Comparison of ENCODE assay signal across 8 cellular contexts in the genomic region with DNA sequence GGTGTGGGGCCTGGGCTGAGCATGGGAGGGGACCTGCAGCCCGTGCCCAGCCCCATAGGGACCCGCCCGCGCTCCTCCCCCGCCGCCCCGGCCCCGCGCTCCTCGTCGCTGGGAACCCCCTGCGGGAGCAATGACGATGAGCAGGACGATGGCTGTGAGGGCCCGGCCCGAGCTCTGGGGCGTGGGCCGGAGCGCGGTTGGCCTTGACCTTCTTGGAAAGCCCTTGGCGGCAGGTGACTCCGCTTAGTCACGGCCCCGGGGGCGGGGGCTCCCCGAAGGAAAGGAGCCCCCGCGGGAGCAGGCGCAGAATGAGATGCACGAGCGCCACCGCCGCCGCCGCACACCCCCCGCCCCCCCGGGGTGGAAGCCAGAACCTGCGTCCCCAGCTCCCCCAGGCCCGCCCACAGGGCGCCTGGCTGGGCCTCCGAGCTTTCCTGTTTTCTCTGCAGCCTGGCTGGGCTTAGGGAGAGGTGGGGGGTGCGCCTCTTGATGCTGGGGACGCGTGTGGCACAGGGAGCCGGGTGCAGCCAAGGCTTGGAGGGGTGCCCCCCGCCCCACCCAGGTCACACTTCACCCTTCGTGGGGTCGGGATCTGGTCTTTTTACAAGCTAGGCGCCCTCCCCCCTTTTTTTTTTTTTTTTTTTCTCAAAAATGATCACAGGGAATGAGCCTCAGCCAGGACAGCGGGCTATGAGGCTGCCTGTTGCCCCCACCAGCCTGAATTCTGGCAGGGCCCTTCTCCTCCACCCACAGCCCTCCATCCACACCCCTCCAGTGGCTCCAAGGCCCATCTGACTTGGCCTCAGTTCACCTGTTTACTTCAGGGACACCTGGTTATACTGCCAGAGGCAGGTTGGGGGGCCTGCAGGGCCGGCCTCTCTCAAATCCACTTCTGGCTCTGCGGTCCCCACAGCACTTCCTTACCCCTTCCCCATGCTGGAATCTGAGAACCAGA. TPM values are rescaled to one million over a fixed set of nuclear protein-coding genes. Genes with fewer than 3 reads are reported as not detected.
A peak's percentile ranks its signal among the peaks of the same experiment; 100 is the strongest.
DNase-seq lines count a peak whose midpoint lies in the region; ATAC-seq and TF ChIP-seq lines count a peak whose summit lies in the region.

No MANE protein-coding gene starts in this region.

- peak; percentile 91 for DNase-seq in GM13976 (ENCODE audit: low spot score)
- peak; percentile 91 for DNase-seq in NAMALWA (ENCODE audit: low spot score)
- DNase-seq in mammary epithelial cell = peak; percentile 87
- DNase-seq in islet precursor cell = peak; percentile 79
- peak; percentile 96 to 98 for DNase-seq in stimulated activated CD4-positive, alpha-beta T cell treated with anti-CD3 and anti-CD28 coated beads, Interleukin-15, amount 100 ng/mL, for 48 hours (ENCODE audit: low read depth in 2 of 2)
- no peak for DNase-seq in NCI-H187 treated with DMSO at 0.1 percent for 48 hours (lab: John Stamatoyannopoulos, UW)

- no peaks in the 10 kb centered on the region for H3K36me3 ChIP-seq in mammary epithelial cell (ENCODE audit: insufficient read depth, low read length)

- no peaks in the 10 kb centered on the region for H3K9me3 ChIP-seq in mammary epithelial cell (replicated peaks; ENCODE audit: insufficient read depth, low read length)

- no peaks in the 10 kb centered on the region for H4K20me1 ChIP-seq in mammary epithelial cell (ENCODE audit: insufficient read depth, low read length)

- WGBS in mammary epithelial cell (ENCODE audit: low coverage, missing lambda C conversion rate) = 13% methylated on average over 2 of the region's 52 CpGs

- no peaks in the 10 kb centered on the region for H3K27me3 ChIP-seq in mammary epithelial cell (ENCODE audit: insufficient read depth, low read length)

- intact Hi-C loops in mammary epithelial cell (cut with micrococcal nuclease) = no loop called here

- H2AFZ ChIP-seq in mammary epithelial cell (ENCODE audit: low read depth, low read length) = peak overlapping the region; percentile 39

- no peak overlapping the region for H3K27ac ChIP-seq in mammary epithelial cell (ENCODE audit: insufficient read depth, low read depth, low read length)

- peaks cover 18% of the 10 kb centered on the region for H3K4me1 ChIP-seq in mammary epithelial cell (ENCODE audit: insufficient read depth, low read length)

- H3K4me3 ChIP-seq in WI38 (ENCODE audit: low read depth, low read length) = 0 out of 2 replicates have a peak overlapping the region, but pooled peaks have one; percentile 27
- H3K4me3 ChIP-seq in mammary epithelial cell (replicated peaks in 1 of 3; ENCODE audit: insufficient read depth in 1 of 3, low read depth in 2 of 3, low read length in 3 of 3) = peak overlapping the region in 1 of 3 experiments; percentile 23

- peak overlapping the region; percentile 54 for H3K4me2 ChIP-seq in mammary epithelial cell (ENCODE audit: insufficient read depth, low read depth, low read length)

- in situ Hi-C loops in GM13976 (cut with MboI; ENCODE audit: low sequenced_read_pairs, unreplicated experiment) (no loop called here), mammary epithelial cell (cut with MboI; ENCODE audit: low sequenced_read_pairs in 2 of 2) (loop anchor here in 1 of 2 donors (25.0 kb wide), 1 partner anchor 276 kb away; a partner anchor contains a TSS)

- TF ChIP-seq CTCF in GM13976 (IDR thresholded peaks at IDR 0.05; ENCODE audit: borderline replicate concordance, control extremely low read depth, extremely low read depth, insufficient read depth, missing control alignments) (no peak), WI38 (IDR thresholded peaks at IDR 0.05; ENCODE audit: low read depth, low read length) (no peak), mammary epithelial cell (conservative IDR thresholded peaks at IDR 0.05 in 1 of 2, IDR thresholded peaks at IDR 0.05 in 1 of 2; ENCODE audit: extremely low read depth in 1 of 2, insufficient read depth in 1 of 2, low read depth in 1 of 2, low read length in 2 of 2) (no peak)

- CTCF ChIA-PET in mammary epithelial cell (lab: Charles Lee; ENCODE audit: low non-redundant PET) = no interaction called here

- no peak overlapping the region for H3K9ac ChIP-seq in mammary epithelial cell (ENCODE audit: insufficient read depth, low read length)

- dilution Hi-C loops in mammary epithelial cell (cut with HindIII; ENCODE audit: low sequenced_read_pairs) = no loop called here

- no TSS peak for BruUV-seq in mammary epithelial cell (replicated peaks; lab: Mats Ljungman, UMichigan)

- H3K79me2 ChIP-seq in mammary epithelial cell (ENCODE audit: insufficient read depth, low read length) = no peaks in the 10 kb centered on the region

- ATAC-seq in HG02571 (IDR thresholded peaks at IDR 0.05; ENCODE audit: unreplicated experiment) = peak; percentile 52

RNA-seq across cellular contexts. Expression of a gene that starts 17.9 kb away (rescaled TPM):
- 10 to 100 TPM; 26.5 to 51.5 TPM for total RNA-seq in mammary epithelial cell
- 63.8 TPM for polyA plus RNA-seq in mammary epithelial cell
- 22.6 TPM for polyA minus RNA-seq in mammary epithelial cell

RNA-seq across cellular contexts. Expression of a gene that starts 18.1 kb away (rescaled TPM):
- total RNA-seq in mammary epithelial cell = 10 to 100 TPM; 19.0 to 19.9 TPM
- 12.6 TPM for polyA plus RNA-seq in mammary epithelial cell
- 3.8 TPM for polyA minus RNA-seq in mammary epithelial cell

RNA-seq across cellular contexts. Expression of a gene that starts 24.3 kb away (rescaled TPM):
- 10 to 100 TPM; 26.6 to 68.7 TPM for total RNA-seq in mammary epithelial cell
- 11.1 TPM for polyA plus RNA-seq in mammary epithelial cell
- 6.3 TPM for polyA minus RNA-seq in mammary epithelial cell
